Comparison of ENCODE assay signal across 24 cellular contexts in the genomic region with DNA sequence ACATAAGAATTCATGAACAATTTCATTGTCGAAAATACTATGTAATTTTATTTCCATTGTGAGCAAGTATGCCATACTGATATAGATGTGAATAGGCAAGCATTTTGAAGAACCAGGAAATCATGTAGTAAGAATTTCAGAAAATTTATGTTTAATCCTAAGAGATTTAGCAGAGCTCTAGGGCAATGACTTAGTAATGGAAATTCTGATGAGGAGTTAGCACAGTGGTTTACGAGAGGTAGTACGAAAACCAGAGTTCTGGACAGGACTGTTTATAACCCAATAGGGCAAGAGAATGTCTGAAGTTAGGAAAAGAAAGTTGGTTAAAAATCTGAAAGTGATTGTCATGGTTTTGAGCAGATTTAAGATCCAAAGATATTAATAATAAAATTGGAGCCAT.
"Had no signal": no experiment of that assay in that cellular context is flagged by ENCODE, and none has a peak within 500 bp of the region (broad histone marks: within the 10 kb centered on the region; RNA-seq: fewer than 3 reads in every experiment).

No MANE protein-coding gene starts in this region.

- H3K27ac ChIP-seq: colonic mucosa, coronary artery, dorsolateral prefrontal cortex, epithelial cell of prostate, esophagus muscularis mucosa, esophagus squamous epithelium, foreskin keratinocyte, gastrocnemius medialis, gastroesophageal sphincter, heart right ventricle had no signal

- H3K4me1 ChIP-seq: colonic mucosa, esophagus squamous epithelium, foreskin keratinocyte, gastrocnemius medialis, gastroesophageal sphincter had no signal

- DNase-seq: colonic mucosa; cortex of kidney; dermis blood vessel endothelial cell; dorsolateral prefrontal cortex; effector CD4-positive, alpha-beta T cell; effector CD8-positive, alpha-beta T cell; effector memory CD4-positive, alpha-beta T cell; effector memory CD8-positive, alpha-beta T cell; endodermal cell; erythroblast; esophagus squamous epithelium; foreskin fibroblast; foreskin keratinocyte; foreskin melanocyte; gastrocnemius medialis; glutamatergic neuron; head of caudate nucleus; heart left ventricle; heart right ventricle had no signal

- H3K9me3 ChIP-seq: colonic mucosa, esophagus muscularis mucosa, esophagus squamous epithelium, gastrocnemius medialis, gastroesophageal sphincter, heart left ventricle, heart right ventricle had no signal

- H3K36me3 ChIP-seq: colonic mucosa, esophagus muscularis mucosa, esophagus squamous epithelium, gastrocnemius medialis, gastroesophageal sphincter, heart left ventricle, heart right ventricle had no signal

- H3K4me3 ChIP-seq: colonic mucosa, coronary artery, dorsolateral prefrontal cortex, esophagus muscularis mucosa, esophagus squamous epithelium, gastrocnemius medialis, gastroesophageal sphincter, heart left ventricle, heart right ventricle had no signal

- ATAC-seq: effector memory CD8-positive, alpha-beta T cell; esophagus mucosa; foreskin keratinocyte; gastrocnemius medialis; gastroesophageal sphincter; heart left ventricle; heart right ventricle had no signal

- H3K27me3 ChIP-seq: colonic mucosa, dorsolateral prefrontal cortex, esophagus muscularis mucosa, esophagus squamous epithelium, foreskin keratinocyte, gastrocnemius medialis, gastroesophageal sphincter, heart left ventricle, heart right ventricle had no signal
